8 cellular contexts compared by ENCODE assay signal in genomic region chr1:21439345-21439720, GRCh38. TPM values are rescaled to one million over a fixed set of nuclear protein-coding genes. Genes with fewer than 3 reads are reported as not detected.
DNase-seq lines count a peak whose midpoint lies in the region; ATAC-seq and TF ChIP-seq lines count a peak whose summit lies in the region.

No MANE protein-coding gene starts in this region.

- H3K4ac ChIP-seq in H9 (ENCODE audit: low read depth, low read length) (no peak overlapping the region), mesendoderm (ENCODE audit: low read depth, low read length) (no peak overlapping the region)

- peak overlapping the region; percentile 5 for H3K9ac ChIP-seq in H9 (ENCODE audit: extremely low read depth, insufficient read length, low read length)
- H3K9ac ChIP-seq in mesendoderm (ENCODE audit: low read length) = no peak overlapping the region

- H3T11ph ChIP-seq in H9 (ENCODE audit: low read length) = no peak overlapping the region

- H3K4me1 Mint-ChIP-seq in H9 (peaks cover 11 to 31% of the 10 kb centered on the region in 2 experiments), activated B cell treated with CpG ODN at 0.5 μM for 24 hours (peaks cover 16% of the 10 kb centered on the region)

- no peaks in the 10 kb centered on the region for H4K20me1 ChIP-seq in H9 (ENCODE audit: control insufficient read depth, insufficient read depth, insufficient read length)

- peak overlapping the region; percentile 55 for H3K4me3 ChIP-seq in right cardiac atrium (ENCODE audit: low read length)
- peak overlapping the region; percentile 48 to 88 (median 59) for H3K4me3 ChIP-seq in skin epidermis
- no peak overlapping the region for H3K4me3 ChIP-seq in mesendoderm (ENCODE audit: low read length)

- H4K91ac ChIP-seq in H9 (ENCODE audit: insufficient read length, low read depth, low read length) = no peak overlapping the region

- H3K23me2 ChIP-seq in H9 (ENCODE audit: insufficient read length, low read depth, low read length, poor library complexity, severe bottlenecking) = no peaks in the 10 kb centered on the region

- H3K79me1 ChIP-seq in H9 (ENCODE audit: insufficient read depth, low read depth, low read length, poor library complexity, severe bottlenecking) (no peaks in the 10 kb centered on the region), mesendoderm (ENCODE audit: low read length) (no peaks in the 10 kb centered on the region)

- H3K18ac ChIP-seq in H9 (ENCODE audit: insufficient read length, low read depth, low read length) (no peak overlapping the region), mesendoderm (ENCODE audit: low read length) (no peak overlapping the region)

- H3K27me3 Mint-ChIP-seq in H9 (ENCODE audit: low read depth) = peaks cover 25% of the 10 kb centered on the region
- H3K27me3 Mint-ChIP-seq in activated B cell treated with CpG ODN at 0.5 μM for 24 hours = peaks cover 19% of the 10 kb centered on the region

- H2BK5ac ChIP-seq in H9 (ENCODE audit: insufficient read length, low read length) (no peak overlapping the region), mesendoderm (ENCODE audit: low read length) (no peak overlapping the region)

- no peak overlapping the region for H2AFZ ChIP-seq in H9 (ENCODE audit: low read length)

- POLR2A ChIA-PET in activated B cell treated with CpG ODN at 0.5 μM for 24 hours (lab: Charles Lee) = no interaction called here

- intact Hi-C loops in activated B cell treated with CpG ODN at 0.5 μM for 24 hours (cut with micrococcal nuclease) (no loop called here), right cardiac atrium (cut with DNase I) (no loop called here), head of caudate nucleus (cut with DNase I) (no loop called here)

- no peak overlapping the region for H2BK20ac ChIP-seq in H9 (ENCODE audit: low read depth, low read length, poor library complexity, severe bottlenecking)

- no peak overlapping the region for H3K23ac ChIP-seq in H9 (ENCODE audit: insufficient read length, low read depth, low read length)
- no peak overlapping the region for H3K23ac ChIP-seq in mesendoderm (ENCODE audit: low read length)

- H3K9me3 ChIP-seq in H9 (ENCODE audit: control insufficient read depth, low read depth, low read length) = no peaks in the 10 kb centered on the region
- H3K9me3 ChIP-seq in right cardiac atrium (ENCODE audit: control insufficient read depth, low read length) = no peaks in the 10 kb centered on the region

- H3K36me3 ChIP-seq in mesendoderm (ENCODE audit: control insufficient read depth, insufficient read depth, low read length) = no peaks in the 10 kb centered on the region

- H2BK15ac ChIP-seq in H9 (ENCODE audit: low read depth, low read length) = no peak overlapping the region
- H2BK15ac ChIP-seq in mesendoderm (replicated peaks; ENCODE audit: low read depth) = no peak overlapping the region

- H4K5ac ChIP-seq in H9 (ENCODE audit: insufficient read length, low read depth, low read length) = no peak overlapping the region
- no peak overlapping the region for H4K5ac ChIP-seq in mesendoderm (ENCODE audit: low read length)

- H4K8ac ChIP-seq in H9 (replicated peaks; ENCODE audit: insufficient read length, low read depth, low read length) (no peak overlapping the region), mesendoderm (ENCODE audit: low read depth, low read length) (no peak overlapping the region)

- H3K4me1 ChIP-seq in H9 (ENCODE audit: insufficient read depth, low read length) (no peaks in the 10 kb centered on the region), right cardiac atrium (ENCODE audit: control insufficient read depth, insufficient read depth, low read length) (no peaks in the 10 kb centered on the region), mesendoderm (ENCODE audit: control insufficient read depth, low read depth, low read length) (peaks cover 2% of the 10 kb centered on the region)

- H3K79me2 ChIP-seq in H9 (ENCODE audit: insufficient read depth, low read length) (no peaks in the 10 kb centered on the region; the same call in 1 of the 2 replicates), mesendoderm (ENCODE audit: control insufficient read depth, insufficient read depth, low read length) (no peaks in the 10 kb centered on the region)

- H3K14ac ChIP-seq in H9 (ENCODE audit: insufficient read depth, low read length) = no peak overlapping the region

- no peak overlapping the region for H3K27ac ChIP-seq in H9 (ENCODE audit: insufficient read length, low read depth, low read length)
- no peak overlapping the region for H3K27ac ChIP-seq in right cardiac atrium (ENCODE audit: low read length)
- peak overlapping the region in 7 of 21 experiments; percentile 1 to 71 (median 44) for H3K27ac ChIP-seq in skin epidermis
- H3K27ac ChIP-seq in mesendoderm (ENCODE audit: low read depth, low read length) = no peak overlapping the region

- H2BK12ac ChIP-seq in H9 (ENCODE audit: insufficient read length, low read depth, low read length) = no peak overlapping the region

- H3K27me3 ChIP-seq in H9 (ENCODE audit: insufficient read depth, low read length) = no peaks in the 10 kb centered on the region; the same call in 1 of the 2 replicates
- no peaks in the 10 kb centered on the region for H3K27me3 ChIP-seq in right cardiac atrium (ENCODE audit: control insufficient read depth, insufficient read depth)
- H3K27me3 ChIP-seq in mesendoderm (ENCODE audit: insufficient read depth, low read length, poor library complexity) = peaks cover 3% of the 10 kb centered on the region

- H3K4me3 Mint-ChIP-seq in H9 (peak overlapping the region; percentile 85 to 89), activated B cell treated with CpG ODN at 0.5 μM for 24 hours (peak overlapping the region; percentile 90)

- TF ChIP-seq CTCF in H9 (conservative IDR thresholded peaks at IDR 0.05) = no peak
- TF ChIP-seq CTCF in activated B cell treated with CpG ODN at 0.5 μM for 24 hours (IDR thresholded peaks at IDR 0.05) = no peak

- no peak for DNase-seq in H9
- no peak for DNase-seq in activated B cell treated with CpG ODN at 0.5 μM for 24 hours
- DNase-seq in right cardiac atrium = no peak
- DNase-seq in mesendoderm = no peak
- DNase-seq in glomerular visceral epithelial cell (ENCODE audit: extremely low spot score) = no peak
- no peak for DNase-seq in head of caudate nucleus

- H3K27ac Mint-ChIP-seq in H9 (peak overlapping the region; percentile 96 to 98 (median 97)), activated B cell treated with CpG ODN at 0.5 μM for 24 hours (peak overlapping the region; percentile 73)

- H3K4me2 ChIP-seq in H9 (ENCODE audit: insufficient read depth, insufficient read length, low read length) (peak overlapping the region; percentile 84), mesendoderm (ENCODE audit: low read length) (no peak overlapping the region)

- H2AK5ac ChIP-seq in H9 (ENCODE audit: insufficient read length, low read length) = no peak overlapping the region
- no peak overlapping the region for H2AK5ac ChIP-seq in mesendoderm (ENCODE audit: low read length)

- no peak overlapping the region for H3K56ac ChIP-seq in H9 (ENCODE audit: insufficient read length, low read depth, low read length)
- no peak overlapping the region for H3K56ac ChIP-seq in mesendoderm (ENCODE audit: low read length)

- H3K9me3 Mint-ChIP-seq in H9 (no peaks in the 10 kb centered on the region), activated B cell treated with CpG ODN at 0.5 μM for 24 hours (no peaks in the 10 kb centered on the region)

- H2BK120ac ChIP-seq in H9 (ENCODE audit: low read depth, low read length, poor library complexity, severe bottlenecking) (no peak overlapping the region), mesendoderm (ENCODE audit: low read depth, low read length) (no peak overlapping the region)

- CTCF ChIA-PET in activated B cell treated with CpG ODN at 0.5 μM for 24 hours (lab: Charles Lee) = no interaction called here

- no peak for ATAC-seq in activated B cell treated with CpG ODN at 0.5 μM for 24 hours (ENCODE audit: low read depth)
- no peak for ATAC-seq in right cardiac atrium
- ATAC-seq in esophagus mucosa = no peak

- peaks cover 0 to 2% (median 0%) of the 10 kb centered on the region in 3 experiments; a peak in 2 of 7 replicates for H3K36me3 Mint-ChIP-seq in H9 (ENCODE audit: insufficient read depth in 1 of 3, low read depth in 3 of 3)
- H3K36me3 Mint-ChIP-seq in activated B cell treated with CpG ODN at 0.5 μM for 24 hours (ENCODE audit: low read depth) = no peaks in the 10 kb centered on the region

- WGBS in H9 (ENCODE audit: extremely low coverage, insufficient read length, low lambda C conversion rate) = no CpG with 5 or more reads among the region's 7 CpGs
- WGBS in right cardiac atrium = 32% methylated on average over 7 of the region's 7 CpGs
- WGBS in mesendoderm (ENCODE audit: extremely low coverage, insufficient coverage, low lambda C conversion rate) = no CpG with 5 or more reads among the region's 7 CpGs

RNA-seq across cellular contexts. Expression of gene NBPF3, which starts 0.6 kb away (rescaled TPM):
- total RNA-seq in H9 (2021) = 15.8 and 16.2 TPM in 2 replicates
- total RNA-seq in activated B cell treated with CpG ODN at 0.5 μM for 24 hours = 3.0 and 4.3 TPM in 2 replicates
- total RNA-seq in right cardiac atrium = 1 to 10 TPM; 3.4 to 7.9 (median 5.8) TPM
- polyA plus RNA-seq in right cardiac atrium = 1.9 TPM
- polyA plus RNA-seq in mesendoderm (2013, experiment 1 of 2) = 1.3 TPM
- polyA plus RNA-seq in mesendoderm (2013, experiment 2 of 2) = 1.5 TPM
- total RNA-seq in esophagus mucosa = 6.7 TPM
